Comparison of ENCODE assay signal across 12 cellular contexts in the genomic region with DNA sequence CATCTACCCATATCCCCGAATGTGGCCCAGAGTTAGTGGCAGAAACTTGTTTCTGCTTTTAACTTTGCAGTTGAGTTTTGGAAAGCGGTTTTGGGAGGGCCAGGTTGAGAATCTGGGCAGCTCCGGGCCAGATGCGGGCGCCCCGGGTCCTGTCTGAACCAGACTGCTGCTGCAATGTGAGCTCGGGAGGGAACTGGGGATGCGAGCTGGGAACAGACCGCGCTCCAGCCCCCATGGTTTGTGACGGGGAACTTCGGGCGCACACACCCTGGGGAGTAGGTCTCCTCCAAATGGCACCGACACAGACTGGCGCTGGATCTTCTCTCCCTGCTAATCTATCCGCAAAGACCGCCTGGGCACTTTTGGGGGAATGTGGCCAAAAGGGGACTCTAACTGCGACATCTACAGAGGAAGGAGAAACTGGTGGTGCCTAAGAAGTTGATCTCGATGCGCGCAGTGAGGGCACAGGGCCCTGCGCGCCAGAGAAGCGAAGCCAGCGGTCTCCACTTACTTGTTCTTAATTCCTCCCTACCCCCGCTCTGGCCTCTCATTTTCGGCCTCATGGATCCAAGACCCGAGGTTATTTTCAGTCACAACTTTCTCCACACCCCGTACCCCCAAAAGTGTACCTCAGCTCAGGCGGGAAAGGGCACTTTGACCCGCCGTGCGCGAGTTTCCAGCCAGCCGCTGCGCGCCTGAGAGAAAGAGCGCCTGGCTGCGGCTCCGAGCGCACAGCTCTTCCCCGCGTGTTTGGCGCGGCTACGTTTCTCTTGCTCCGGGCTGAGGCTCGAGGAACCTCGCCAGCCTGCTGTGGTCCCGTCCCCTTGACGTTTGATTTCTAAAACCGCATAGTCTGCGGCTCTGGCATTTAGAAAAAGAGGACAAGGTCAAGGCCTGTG.
DNase-seq lines count a peak whose midpoint lies in the region; ATAC-seq and TF ChIP-seq lines count a peak whose summit lies in the region.
"Had no signal": no experiment of that assay in that cellular context is flagged by ENCODE, and none has a peak within 500 bp of the region (broad histone marks: within the 10 kb centered on the region; RNA-seq: fewer than 3 reads in every experiment).

No MANE protein-coding gene starts in this region.

- no peak for TF ChIP-seq EP300 in stomach (IDR thresholded peaks at IDR 0.05)

- H3K27me3 Mint-ChIP-seq in chondrocyte (ENCODE audit: low read depth): peaks cover 89% of the 10 kb centered on the region
- H3K27me3 Mint-ChIP-seq in activated naive CD8-positive, alpha-beta T cell treated with anti-CD3 and anti-CD28 coated beads, Interleukin-2, amount 50 U/mL, for 24 hours: peaks cover 63% of the 10 kb centered on the region

- no peak for TF ChIP-seq CTCF in chondrocyte (IDR thresholded peaks at IDR 0.05)
- TF ChIP-seq CTCF in stomach (IDR thresholded peaks at IDR 0.05): no peak

- no peak overlapping the region for H3K27ac Mint-ChIP-seq in chondrocyte (ENCODE audit: unreplicated experiment)
- no peak overlapping the region for H3K27ac Mint-ChIP-seq in activated naive CD8-positive, alpha-beta T cell treated with anti-CD3 and anti-CD28 coated beads, Interleukin-2, amount 50 U/mL, for 24 hours
- H3K27ac Mint-ChIP-seq: activated T-cell treated with anti-CD3 and anti-CD28 coated beads, Interleukin-2, amount 50 U/mL, for 72 hours had no signal

- WGBS in stomach, 5 donors: 7 to 17% (median 10%) methylated on average over 43 to 53 of the region's 53 CpGs

- peak overlapping the region; percentile 72 for H3K4me3 Mint-ChIP-seq in chondrocyte (ENCODE audit: unreplicated experiment)
- H3K4me3 Mint-ChIP-seq in activated naive CD8-positive, alpha-beta T cell treated with anti-CD3 and anti-CD28 coated beads, Interleukin-2, amount 50 U/mL, for 24 hours: no peak overlapping the region

- H3K36me3 ChIP-seq in stomach: no peaks in the 10 kb centered on the region

- peak; percentile 75 for DNase-seq in DMS 273 (lab: John Stamatoyannopoulos, UW; ENCODE audit: unreplicated experiment)
- no peak for DNase-seq in DMS 273 treated with DMSO at 0.1 percent for 48 hours (lab: John Stamatoyannopoulos, UW)
- peak; percentile 63 for DNase-seq in chondrocyte (ENCODE audit: low spot score)
- DNase-seq in inferior parietal cortex (ENCODE audit: extremely low spot score): peak; percentile 6
- DNase-seq in stomach: no peak
- DNase-seq in activated naive CD8-positive, alpha-beta T cell treated with anti-CD3 and anti-CD28 coated beads, Interleukin-2, amount 50 U/mL, for 24 hours: no peak
- no peak for DNase-seq in activated CD8-positive, alpha-beta memory T cell treated with anti-CD3 and anti-CD28 coated beads for 24 hours
- DNase-seq: activated T-cell treated with anti-CD3 and anti-CD28 coated beads, Interleukin-2, amount 50 U/mL, for 72 hours; Kasumi-1; substantia nigra had no signal

- peaks cover 5 to 69% (median 56%) of the 10 kb centered on the region in 3 donors for H3K27me3 ChIP-seq in stomach

- H3K4me3 ChIP-seq in stomach: peak overlapping the region; percentile 43 to 58 (median 52)

- no peak for TF ChIP-seq POLR2A in stomach (IDR thresholded peaks at IDR 0.05)

- ATAC-seq in activated naive CD8-positive, alpha-beta T cell treated with anti-CD3 and anti-CD28 coated beads, Interleukin-2, amount 50 U/mL, for 24 hours: no peak
- no peak for ATAC-seq in HG03469 (IDR thresholded peaks at IDR 0.05; ENCODE audit: unreplicated experiment)
- ATAC-seq: activated T-cell treated with anti-CD3 and anti-CD28 coated beads, Interleukin-2, amount 50 U/mL, for 72 hours; HCT116 had no signal

- H3K9me3 Mint-ChIP-seq in chondrocyte (ENCODE audit: low read depth): no peaks in the 10 kb centered on the region
- peaks cover 5% of the 10 kb centered on the region for H3K9me3 Mint-ChIP-seq in activated naive CD8-positive, alpha-beta T cell treated with anti-CD3 and anti-CD28 coated beads, Interleukin-2, amount 50 U/mL, for 24 hours
- H3K9me3 Mint-ChIP-seq: activated T-cell treated with anti-CD3 and anti-CD28 coated beads, Interleukin-2, amount 50 U/mL, for 72 hours had no signal

- intact Hi-C loops in stomach (cut with DNase I; ENCODE audit: low total_unique reads): no loop called here

- peaks cover 4% of the 10 kb centered on the region for H3K36me3 Mint-ChIP-seq in chondrocyte (ENCODE audit: low read depth)
- H3K36me3 Mint-ChIP-seq in activated naive CD8-positive, alpha-beta T cell treated with anti-CD3 and anti-CD28 coated beads, Interleukin-2, amount 50 U/mL, for 24 hours (ENCODE audit: low read depth): no peaks in the 10 kb centered on the region

- H3K4me1 ChIP-seq in stomach: peaks cover 16 to 45% (median 44%) of the 10 kb centered on the region in 4 donors

- no peaks in the 10 kb centered on the region for H3K9me3 ChIP-seq in stomach

- peaks cover 34% of the 10 kb centered on the region for H3K4me1 Mint-ChIP-seq in chondrocyte (ENCODE audit: low read depth)
- H3K4me1 Mint-ChIP-seq in activated naive CD8-positive, alpha-beta T cell treated with anti-CD3 and anti-CD28 coated beads, Interleukin-2, amount 50 U/mL, for 24 hours: peaks cover 5% of the 10 kb centered on the region

- no peak overlapping the region for H3K27ac ChIP-seq in stomach

Comparison
In these comparisons a context has a peak if more than half of its experiments do, and no peak if none do; other contexts are left out.
1. DNase-seq: peak in DMS 273 (single experiment), chondrocyte (single experiment) and inferior parietal cortex (single experiment); none in DMS 273 treated with DMSO at 0.1 percent for 48 hours (single experiment), stomach (single experiment), activated naive CD8-positive, alpha-beta T cell treated with anti-CD3 and anti-CD28 coated beads, Interleukin-2, amount 50 U/mL, for 24 hours (single experiment) and activated CD8-positive, alpha-beta memory T cell treated with anti-CD3 and anti-CD28 coated beads for 24 hours (single experiment).